ENCODE assay signal across 25 cellular contexts in genomic region chr7:136942396-136942795, GRCh38.
"Had no signal": no experiment of that assay in that cellular context is flagged by ENCODE, and none has a peak within 500 bp of the region (broad histone marks: within the 10 kb centered on the region; RNA-seq: fewer than 3 reads in every experiment).

No MANE protein-coding gene starts in this region.

- DNase-seq: activated B cell treated with CpG ODN at 0.5 μM for 24 hours; activated CD4-positive, alpha-beta memory T cell treated with anti-CD3 and anti-CD28 coated beads, Interleukin-2, amount 10 ng/mL, durations not matched to agents 7 days and 5 days; activated CD4-positive, alpha-beta T cell treated with anti-CD3 and anti-CD28 coated beads for 1 hour; activated CD4-positive, alpha-beta T cell treated with anti-CD3 and anti-CD28 coated beads, Interleukin-2, amount 10 ng/mL, durations not matched to agents 24 days and 14 days; activated gamma-delta T cell; activated naive CD4-positive, alpha-beta T cell treated with anti-CD3 and anti-CD28 coated beads for 36 hours; activated T-cell treated with anti-CD3 and anti-CD28 coated beads for 4 hours; activated T-cell treated with anti-CD3 and anti-CD28 coated beads, Interleukin-2, amount 50 U/mL, for 48 hours; brain microvascular endothelial cell; MG63; NCI-H1105; NCI-H1436; NCI-H1694 treated with DMSO at 0.1 percent for 48 hours; NCI-H2029 treated with DMSO at 0.1 percent for 48 hours; NCI-H345; NCI-H510A; NCI-H526 treated with DMSO at 0.1 percent for 48 hours; NCI-H82; SHP77; T-helper 17 cell; T-helper 9 cell had no signal

- H3K9me3 Mint-ChIP-seq: activated CD4-positive, alpha-beta T cell treated with anti-CD3 and anti-CD28 coated beads, Interleukin-2, amount 10 ng/mL, durations not matched to agents 24 days and 14 days; activated naive CD4-positive, alpha-beta T cell treated with anti-CD3 and anti-CD28 coated beads for 36 hours had no signal

- H3K9me3 ChIP-seq: MG63, SJSA1 had no signal

- H3K27me3 Mint-ChIP-seq: activated B cell treated with CpG ODN at 0.5 μM for 24 hours; activated CD4-positive, alpha-beta memory T cell treated with anti-CD3 and anti-CD28 coated beads, Interleukin-2, amount 10 ng/mL, durations not matched to agents 7 days and 5 days; activated CD4-positive, alpha-beta T cell treated with anti-CD3 and anti-CD28 coated beads, Interleukin-2, amount 10 ng/mL, durations not matched to agents 24 days and 14 days; activated naive CD8-positive, alpha-beta T cell; activated T-helper 17 cell treated with anti-CD3 and anti-CD28 coated beads, Interleukin-2, amount 50 U/mL, for 72 hours; T-helper 17 cell had no signal

- H3K27ac ChIP-seq: brain microvascular endothelial cell, SJSA1 had no signal

- H3K36me3 ChIP-seq: brain microvascular endothelial cell, MG63, SJSA1 had no signal

- ATAC-seq: activated T-helper 17 cell treated with anti-CD3 and anti-CD28 coated beads, Interleukin-2, amount 50 U/mL, for 72 hours; HepG2; T-helper 17 cell had no signal

- H3K27ac Mint-ChIP-seq: activated B cell treated with CpG ODN at 0.5 μM for 24 hours; activated CD4-positive, alpha-beta memory T cell treated with anti-CD3 and anti-CD28 coated beads, Interleukin-2, amount 10 ng/mL, durations not matched to agents 7 days and 5 days; activated CD4-positive, alpha-beta T cell treated with anti-CD3 and anti-CD28 coated beads, Interleukin-2, amount 10 ng/mL, durations not matched to agents 24 days and 14 days; activated naive CD4-positive, alpha-beta T cell treated with anti-CD3 and anti-CD28 coated beads for 36 hours; activated naive CD8-positive, alpha-beta T cell; activated T-helper 17 cell treated with anti-CD3 and anti-CD28 coated beads, Interleukin-2, amount 50 U/mL, for 72 hours; T-helper 17 cell had no signal

- H3K27me3 ChIP-seq: brain microvascular endothelial cell, MG63, SJSA1 had no signal

- H3K4me3 ChIP-seq: MG63, SJSA1 had no signal

- H3K4me3 Mint-ChIP-seq: activated B cell treated with CpG ODN at 0.5 μM for 24 hours; activated CD4-positive, alpha-beta memory T cell treated with anti-CD3 and anti-CD28 coated beads, Interleukin-2, amount 10 ng/mL, durations not matched to agents 7 days and 5 days; activated CD4-positive, alpha-beta T cell treated with anti-CD3 and anti-CD28 coated beads, Interleukin-2, amount 10 ng/mL, durations not matched to agents 24 days and 14 days; activated naive CD4-positive, alpha-beta T cell treated with anti-CD3 and anti-CD28 coated beads for 36 hours; activated naive CD8-positive, alpha-beta T cell; activated T-helper 17 cell treated with anti-CD3 and anti-CD28 coated beads, Interleukin-2, amount 50 U/mL, for 72 hours; T-helper 17 cell had no signal

- H3K36me3 Mint-ChIP-seq: activated naive CD8-positive, alpha-beta T cell had no signal

- H3K4me1 Mint-ChIP-seq: activated B cell treated with CpG ODN at 0.5 μM for 24 hours; activated CD4-positive, alpha-beta memory T cell treated with anti-CD3 and anti-CD28 coated beads, Interleukin-2, amount 10 ng/mL, durations not matched to agents 7 days and 5 days; activated CD4-positive, alpha-beta T cell treated with anti-CD3 and anti-CD28 coated beads, Interleukin-2, amount 10 ng/mL, durations not matched to agents 24 days and 14 days; activated T-helper 17 cell treated with anti-CD3 and anti-CD28 coated beads, Interleukin-2, amount 50 U/mL, for 72 hours; T-helper 17 cell had no signal
